8 cellular contexts compared by ENCODE assay signal in genomic region chr13:21668665-21669599, GRCh38. TPM values are rescaled to one million over a fixed set of nuclear protein-coding genes. Genes with fewer than 3 reads are reported as not detected.
A peak's percentile ranks its signal among the peaks of the same experiment; 100 is the strongest.
DNase-seq lines count a peak whose midpoint lies in the region; ATAC-seq and TF ChIP-seq lines count a peak whose summit lies in the region.

No MANE protein-coding gene starts in this region.

- DNase-seq in heart left ventricle (peak in 3 of 5 donors; percentile 24 to 61 (median 37)), Right ventricle myocardium inferior (ENCODE audit: missing footprints) (no peak), T-helper 1 cell (peak in 3 of 5 donors; percentile 16 to 48 (median 20)), dorsolateral prefrontal cortex (peak in 3 of 10 donors; percentile 29 to 36 (median 31)), uterus (peak in 1 of 2 donors; percentile 35), occipital lobe (lab: John Stamatoyannopoulos, UW) (no peak), amniotic stem cell (lab: John Stamatoyannopoulos, UW) (no peak)

- H3K4me1 ChIP-seq in heart left ventricle (peaks cover 0 to 41% (median 27%) of the 10 kb centered on the region in 12 donors), mucosa of rectum (ENCODE audit: control insufficient read depth in 2 of 2, insufficient read depth in 2 of 2, low read length in 2 of 2) (peaks cover 21 to 33% of the 10 kb centered on the region in 2 donors), uterus (no peaks in the 10 kb centered on the region)

- 4 to 10% (median 5%) methylated on average over 37 to 49 of the region's 49 CpGs for WGBS in heart left ventricle, 4 donors

- H3K9ac ChIP-seq in mucosa of rectum (ENCODE audit: low read depth in 1 of 2, low read length in 2 of 2) = peak overlapping the region; percentile 34 to 57

- no peaks in the 10 kb centered on the region for H3K36me3 ChIP-seq in heart left ventricle
- no peaks in the 10 kb centered on the region for H3K36me3 ChIP-seq in mucosa of rectum (ENCODE audit: control insufficient read depth in 2 of 2, insufficient read depth in 2 of 2, low read length in 2 of 2)
- no peaks in the 10 kb centered on the region for H3K36me3 ChIP-seq in uterus

- H3K27me3 ChIP-seq in heart left ventricle = peaks cover 0 to 69% (median 15%) of the 10 kb centered on the region in 9 donors
- peaks cover 0 to 25% (median 0%) of the 10 kb centered on the region in 45 donors for H3K27me3 ChIP-seq in dorsolateral prefrontal cortex
- H3K27me3 ChIP-seq in mucosa of rectum (ENCODE audit: control insufficient read depth in 2 of 2, insufficient read depth in 2 of 2, low read length in 2 of 2) = peaks cover 0 to 6% of the 10 kb centered on the region in 2 donors
- H3K27me3 ChIP-seq in uterus = no peaks in the 10 kb centered on the region

- intact Hi-C loops in heart left ventricle (cut with DNase I) (no loop called here), Right ventricle myocardium inferior (cut with DNase I) (no loop called here), dorsolateral prefrontal cortex (cut with DNase I) (no loop called here), uterus (cut with DNase I; ENCODE audit: low total_unique reads) (no loop called here)

- no peaks in the 10 kb centered on the region for H3K9me3 ChIP-seq in heart left ventricle
- peaks cover 0 to 2% of the 10 kb centered on the region in 2 donors for H3K9me3 ChIP-seq in mucosa of rectum (ENCODE audit: control insufficient read depth in 2 of 2, low read length in 2 of 2)
- H3K9me3 ChIP-seq in uterus = no peaks in the 10 kb centered on the region

- TF ChIP-seq CTCF in heart left ventricle (IDR thresholded peaks at IDR 0.05) = no peak
- no peak for TF ChIP-seq CTCF in dorsolateral prefrontal cortex (IDR thresholded peaks at IDR 0.05 in 54 of 56, conservative IDR thresholded peaks at IDR 0.05 in 2 of 56; ENCODE audit: low read depth in 1 of 56, partially characterized antibody in 56 of 56)
- no peak for TF ChIP-seq CTCF in uterus (IDR thresholded peaks at IDR 0.05)

- H3K4me3 ChIP-seq in heart left ventricle (peak overlapping the region; percentile 46 to 85 (median 66)), dorsolateral prefrontal cortex (peak overlapping the region; percentile 52 to 90 (median 74)), mucosa of rectum (ENCODE audit: low read length in 2 of 2) (peak overlapping the region; percentile 75 to 76), uterus (peak overlapping the region; percentile 39 to 63)

- H3K27ac ChIP-seq in heart left ventricle (peak overlapping the region in 6 of 12 donors; percentile 20 to 77 (median 66)), dorsolateral prefrontal cortex (peak overlapping the region in 4 of 59 donors; percentile 24 to 39 (median 36)), mucosa of rectum (ENCODE audit: low read depth in 2 of 2, low read length in 2 of 2) (peak overlapping the region in 1 of 2 donors; percentile 56), uterus (peak overlapping the region; percentile 70 to 79)

- ATAC-seq in heart left ventricle (peak in 2 of 4 donors; percentile 26 to 47), Right ventricle myocardium inferior (no peak)

- TF ChIP-seq POLR2A in heart left ventricle (IDR thresholded peaks at IDR 0.05) (no peak), uterus (IDR thresholded peaks at IDR 0.05) (no peak)

RNA-seq across cellular contexts. Expression of gene FGF9, which starts 1.9 kb away (rescaled TPM):
- 10 to 100 TPM in 4 of 9 donors, 1 to 10 TPM in 5; 1.9 to 12.5 (median 8.3) TPM for total RNA-seq in heart left ventricle
- polyA plus RNA-seq in heart left ventricle = 1 to 10 TPM; 1.7 to 3.6 TPM
- 12.6 TPM for total RNA-seq in Right ventricle myocardium inferior
- 10 to 100 TPM in 99 of 120 experiments, 1 to 10 TPM in 21; 4.4 to 25.3 (median 14.5) TPM for total RNA-seq in dorsolateral prefrontal cortex
- total RNA-seq in uterus = 10 to 100 TPM in 1 of 4 donors, 1 to 10 TPM in 1, under 1 TPM in 2; 0.51 to 30.7 (median 0.83) TPM
- 16.1 TPM for total RNA-seq in occipital lobe

Comparison
In these comparisons a context has a peak if more than half of its experiments do, and no peak if none do; other contexts are left out.
1. DNase-seq: peak in heart left ventricle (3 of 5) and T-helper 1 cell (3 of 5); none in Right ventricle myocardium inferior (single experiment), occipital lobe (single experiment) and amniotic stem cell (single experiment).
2. Peak in every context shown above with its lines, with median percentiles within 50 percentile points of each other: H3K4me3 ChIP-seq.